ENCODE assay signal across 1 cellular context in the genomic region with DNA sequence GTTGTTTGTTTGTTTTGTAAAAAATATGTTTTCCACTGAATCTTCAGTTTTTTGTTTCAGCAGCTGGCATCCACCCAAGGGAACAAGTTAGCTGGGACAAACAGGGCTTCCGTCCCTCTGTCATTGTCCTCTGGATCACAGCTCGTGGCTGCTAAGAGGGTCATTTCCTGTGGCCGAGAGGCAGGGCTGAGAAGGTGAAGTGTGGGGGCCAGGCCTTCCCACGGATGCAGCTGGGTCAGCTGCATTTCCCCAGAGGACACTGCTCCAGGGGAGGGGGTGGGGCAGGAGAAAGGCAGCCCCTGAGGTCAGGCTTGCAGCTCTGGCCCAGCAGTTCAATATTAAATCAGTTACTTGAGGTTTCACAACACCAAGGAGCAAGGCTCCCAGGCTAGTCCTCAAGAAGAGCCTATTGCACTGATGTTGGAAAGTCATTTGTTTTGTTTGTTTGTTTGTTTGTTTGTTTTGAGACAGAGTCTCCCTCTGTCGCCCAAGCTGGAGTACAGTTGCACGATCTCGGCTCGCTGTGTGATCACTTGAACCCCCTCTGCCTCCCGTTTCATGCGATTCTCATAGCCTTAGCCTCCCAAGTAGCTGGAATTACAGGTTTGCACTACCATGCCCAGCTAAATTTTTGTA.
TF ChIP-seq lines count a peak whose summit lies in the region.

No MANE protein-coding gene starts in this region.

TF ChIP-seq in HepG2, 621 proteins besides CTCF, POLR2A, EP300 and RAD21 (continued from another document and continues in another):
- TF ChIP-seq, protein P1, sequence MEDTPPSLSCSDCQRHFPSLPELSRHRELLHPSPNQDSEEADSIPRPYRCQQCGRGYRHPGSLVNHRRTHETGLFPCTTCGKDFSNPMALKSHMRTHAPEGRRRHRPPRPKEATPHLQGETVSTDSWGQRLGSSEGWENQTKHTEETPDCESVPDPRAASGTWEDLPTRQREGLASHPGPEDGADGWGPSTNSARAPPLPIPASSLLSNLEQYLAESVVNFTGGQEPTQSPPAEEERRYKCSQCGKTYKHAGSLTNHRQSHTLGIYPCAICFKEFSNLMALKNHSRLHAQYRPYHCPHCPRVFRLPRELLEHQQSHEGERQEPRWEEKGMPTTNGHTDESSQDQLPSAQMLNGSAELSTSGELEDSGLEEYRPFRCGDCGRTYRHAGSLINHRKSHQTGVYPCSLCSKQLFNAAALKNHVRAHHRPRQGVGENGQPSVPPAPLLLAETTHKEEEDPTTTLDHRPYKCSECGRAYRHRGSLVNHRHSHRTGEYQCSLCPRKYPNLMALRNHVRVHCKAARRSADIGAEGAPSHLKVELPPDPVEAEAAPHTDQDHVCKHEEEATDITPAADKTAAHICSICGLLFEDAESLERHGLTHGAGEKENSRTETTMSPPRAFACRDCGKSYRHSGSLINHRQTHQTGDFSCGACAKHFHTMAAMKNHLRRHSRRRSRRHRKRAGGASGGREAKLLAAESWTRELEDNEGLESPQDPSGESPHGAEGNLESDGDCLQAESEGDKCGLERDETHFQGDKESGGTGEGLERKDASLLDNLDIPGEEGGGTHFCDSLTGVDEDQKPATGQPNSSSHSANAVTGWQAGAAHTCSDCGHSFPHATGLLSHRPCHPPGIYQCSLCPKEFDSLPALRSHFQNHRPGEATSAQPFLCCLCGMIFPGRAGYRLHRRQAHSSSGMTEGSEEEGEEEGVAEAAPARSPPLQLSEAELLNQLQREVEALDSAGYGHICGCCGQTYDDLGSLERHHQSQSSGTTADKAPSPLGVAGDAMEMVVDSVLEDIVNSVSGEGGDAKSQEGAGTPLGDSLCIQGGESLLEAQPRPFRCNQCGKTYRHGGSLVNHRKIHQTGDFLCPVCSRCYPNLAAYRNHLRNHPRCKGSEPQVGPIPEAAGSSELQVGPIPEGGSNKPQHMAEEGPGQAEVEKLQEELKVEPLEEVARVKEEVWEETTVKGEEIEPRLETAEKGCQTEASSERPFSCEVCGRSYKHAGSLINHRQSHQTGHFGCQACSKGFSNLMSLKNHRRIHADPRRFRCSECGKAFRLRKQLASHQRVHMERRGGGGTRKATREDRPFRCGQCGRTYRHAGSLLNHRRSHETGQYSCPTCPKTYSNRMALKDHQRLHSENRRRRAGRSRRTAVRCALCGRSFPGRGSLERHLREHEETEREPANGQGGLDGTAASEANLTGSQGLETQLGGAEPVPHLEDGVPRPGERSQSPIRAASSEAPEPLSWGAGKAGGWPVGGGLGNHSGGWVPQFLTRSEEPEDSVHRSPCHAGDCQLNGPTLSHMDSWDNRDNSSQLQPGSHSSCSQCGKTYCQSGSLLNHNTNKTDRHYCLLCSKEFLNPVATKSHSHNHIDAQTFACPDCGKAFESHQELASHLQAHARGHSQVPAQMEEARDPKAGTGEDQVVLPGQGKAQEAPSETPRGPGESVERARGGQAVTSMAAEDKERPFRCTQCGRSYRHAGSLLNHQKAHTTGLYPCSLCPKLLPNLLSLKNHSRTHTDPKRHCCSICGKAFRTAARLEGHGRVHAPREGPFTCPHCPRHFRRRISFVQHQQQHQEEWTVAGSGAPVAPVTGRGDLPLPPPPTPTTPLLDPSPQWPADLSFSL (CRISPR knock-in tag; IDR thresholded peaks at IDR 0.05), result no peak
- TF ChIP-seq ZNF484 (CRISPR knock-in tag; IDR thresholded peaks at IDR 0.05; ENCODE audit: borderline replicate concordance, low read depth), result no peak
- peak; percentile 8; the same call in 1 of the 2 replicates for TF ChIP-seq MAZ (IDR thresholded peaks at IDR 0.05; ENCODE audit: borderline replicate concordance, low read depth, low read length)
- TF ChIP-seq MAZ (CRISPR knock-in tag; IDR thresholded peaks at IDR 0.05; ENCODE audit: low read depth), result 0 out of 2 replicates have a peak, but pooled peaks have one; percentile 11
- TF ChIP-seq CBFB (CRISPR knock-in tag; IDR thresholded peaks at IDR 0.05), result no peak
- TF ChIP-seq KLF16 (CRISPR knock-in tag; IDR thresholded peaks at IDR 0.05), result peak in 1 of 2 experiments; percentile 31; a peak in 1 of 4 replicates
- TF ChIP-seq, protein P2, sequence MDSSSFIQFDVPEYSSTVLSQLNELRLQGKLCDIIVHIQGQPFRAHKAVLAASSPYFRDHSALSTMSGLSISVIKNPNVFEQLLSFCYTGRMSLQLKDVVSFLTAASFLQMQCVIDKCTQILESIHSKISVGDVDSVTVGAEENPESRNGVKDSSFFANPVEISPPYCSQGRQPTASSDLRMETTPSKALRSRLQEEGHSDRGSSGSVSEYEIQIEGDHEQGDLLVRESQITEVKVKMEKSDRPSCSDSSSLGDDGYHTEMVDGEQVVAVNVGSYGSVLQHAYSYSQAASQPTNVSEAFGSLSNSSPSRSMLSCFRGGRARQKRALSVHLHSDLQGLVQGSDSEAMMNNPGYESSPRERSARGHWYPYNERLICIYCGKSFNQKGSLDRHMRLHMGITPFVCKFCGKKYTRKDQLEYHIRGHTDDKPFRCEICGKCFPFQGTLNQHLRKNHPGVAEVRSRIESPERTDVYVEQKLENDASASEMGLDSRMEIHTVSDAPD (CRISPR knock-in tag; IDR thresholded peaks at IDR 0.05), result no peak
- no peak for TF ChIP-seq ZNF496 (CRISPR knock-in tag; IDR thresholded peaks at IDR 0.05; ENCODE audit: insufficient replicate concordance)
- TF ChIP-seq REL (CRISPR knock-in tag; conservative IDR thresholded peaks at IDR 0.05), result no peak
- TF ChIP-seq, protein P3, sequence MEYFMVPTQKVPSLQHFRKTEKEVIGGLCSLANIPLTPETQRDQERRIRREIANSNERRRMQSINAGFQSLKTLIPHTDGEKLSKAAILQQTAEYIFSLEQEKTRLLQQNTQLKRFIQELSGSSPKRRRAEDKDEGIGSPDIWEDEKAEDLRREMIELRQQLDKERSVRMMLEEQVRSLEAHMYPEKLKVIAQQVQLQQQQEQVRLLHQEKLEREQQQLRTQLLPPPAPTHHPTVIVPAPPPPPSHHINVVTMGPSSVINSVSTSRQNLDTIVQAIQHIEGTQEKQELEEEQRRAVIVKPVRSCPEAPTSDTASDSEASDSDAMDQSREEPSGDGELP (IDR thresholded peaks at IDR 0.05; ENCODE audit: borderline replicate concordance, low read depth), result peak; percentile 69; the same call in 1 of the 2 replicates
- TF ChIP-seq THYN1 (CRISPR knock-in tag; IDR thresholded peaks at IDR 0.05; ENCODE audit: borderline replicate concordance, low read depth), result no peak
- no peak for TF ChIP-seq LCORL (IDR thresholded peaks at IDR 0.05)
- TF ChIP-seq LCORL (CRISPR knock-in tag; IDR thresholded peaks at IDR 0.05), result peak; percentile 65; the same call in 1 of the 2 replicates
- peak; percentile 39; the same call in 1 of the 2 replicates for TF ChIP-seq FOXA3 (CRISPR knock-in tag; IDR thresholded peaks at IDR 0.05)
- no peak for TF ChIP-seq ZFP90 (CRISPR knock-in tag; IDR thresholded peaks at IDR 0.05; ENCODE audit: borderline replicate concordance)
- TF ChIP-seq FLYWCH1 (CRISPR knock-in tag; IDR thresholded peaks at IDR 0.05), result no peak
- TF ChIP-seq ZNF317 (CRISPR knock-in tag; IDR thresholded peaks at IDR 0.05), result no peak
- TF ChIP-seq ZNF570 (CRISPR knock-in tag; IDR thresholded peaks at IDR 0.05; ENCODE audit: borderline replicate concordance), result no peak
- no peak for TF ChIP-seq ZNF629 (CRISPR knock-in tag; conservative IDR thresholded peaks at IDR 0.05)
- TF ChIP-seq TEAD3 (CRISPR knock-in tag; optimal IDR thresholded peaks at IDR 0.05; ENCODE audit: borderline replicate concordance), result peak; percentile 24
- TF ChIP-seq ZNF547 (CRISPR knock-in tag; IDR thresholded peaks at IDR 0.05), result no peak
- no peak for TF ChIP-seq ZNF598 (CRISPR knock-in tag; IDR thresholded peaks at IDR 0.05; ENCODE audit: borderline replicate concordance)
- peak; percentile 39; the same call in 1 of the 2 replicates for TF ChIP-seq YEATS2 (CRISPR knock-in tag; IDR thresholded peaks at IDR 0.05; ENCODE audit: borderline replicate concordance)
- no peak for TF ChIP-seq CENPT (CRISPR knock-in tag; IDR thresholded peaks at IDR 0.05; ENCODE audit: low read depth)
- 0 out of 2 replicates have a peak, but pooled peaks have one; percentile 27 for TF ChIP-seq ZSCAN29 (CRISPR knock-in tag; conservative IDR thresholded peaks at IDR 0.05)
- TF ChIP-seq SIX4 (CRISPR knock-in tag; IDR thresholded peaks at IDR 0.05), result no peak
- no peak for TF ChIP-seq ZNF614 (CRISPR knock-in tag; IDR thresholded peaks at IDR 0.05; ENCODE audit: borderline replicate concordance)
- TF ChIP-seq RARA (CRISPR knock-in tag; IDR thresholded peaks at IDR 0.05), result peak; percentile 9; the same call in 1 of the 2 replicates
- no peak for TF ChIP-seq ATF7 (IDR thresholded peaks at IDR 0.05)
- TF ChIP-seq ATF7 (CRISPR knock-in tag; IDR thresholded peaks at IDR 0.05), result no peak
- TF ChIP-seq, protein P4, sequence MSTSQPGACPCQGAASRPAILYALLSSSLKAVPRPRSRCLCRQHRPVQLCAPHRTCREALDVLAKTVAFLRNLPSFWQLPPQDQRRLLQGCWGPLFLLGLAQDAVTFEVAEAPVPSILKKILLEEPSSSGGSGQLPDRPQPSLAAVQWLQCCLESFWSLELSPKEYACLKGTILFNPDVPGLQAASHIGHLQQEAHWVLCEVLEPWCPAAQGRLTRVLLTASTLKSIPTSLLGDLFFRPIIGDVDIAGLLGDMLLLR (CRISPR knock-in tag; IDR thresholded peaks at IDR 0.05), result no peak
- TF ChIP-seq, protein P5, sequence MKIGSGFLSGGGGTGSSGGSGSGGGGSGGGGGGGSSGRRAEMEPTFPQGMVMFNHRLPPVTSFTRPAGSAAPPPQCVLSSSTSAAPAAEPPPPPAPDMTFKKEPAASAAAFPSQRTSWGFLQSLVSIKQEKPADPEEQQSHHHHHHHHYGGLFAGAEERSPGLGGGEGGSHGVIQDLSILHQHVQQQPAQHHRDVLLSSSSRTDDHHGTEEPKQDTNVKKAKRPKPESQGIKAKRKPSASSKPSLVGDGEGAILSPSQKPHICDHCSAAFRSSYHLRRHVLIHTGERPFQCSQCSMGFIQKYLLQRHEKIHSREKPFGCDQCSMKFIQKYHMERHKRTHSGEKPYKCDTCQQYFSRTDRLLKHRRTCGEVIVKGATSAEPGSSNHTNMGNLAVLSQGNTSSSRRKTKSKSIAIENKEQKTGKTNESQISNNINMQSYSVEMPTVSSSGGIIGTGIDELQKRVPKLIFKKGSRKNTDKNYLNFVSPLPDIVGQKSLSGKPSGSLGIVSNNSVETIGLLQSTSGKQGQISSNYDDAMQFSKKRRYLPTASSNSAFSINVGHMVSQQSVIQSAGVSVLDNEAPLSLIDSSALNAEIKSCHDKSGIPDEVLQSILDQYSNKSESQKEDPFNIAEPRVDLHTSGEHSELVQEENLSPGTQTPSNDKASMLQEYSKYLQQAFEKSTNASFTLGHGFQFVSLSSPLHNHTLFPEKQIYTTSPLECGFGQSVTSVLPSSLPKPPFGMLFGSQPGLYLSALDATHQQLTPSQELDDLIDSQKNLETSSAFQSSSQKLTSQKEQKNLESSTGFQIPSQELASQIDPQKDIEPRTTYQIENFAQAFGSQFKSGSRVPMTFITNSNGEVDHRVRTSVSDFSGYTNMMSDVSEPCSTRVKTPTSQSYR (CRISPR knock-in tag; IDR thresholded peaks at IDR 0.05; ENCODE audit: borderline replicate concordance), result peak; percentile 74; the same call in 1 of the 2 replicates
- TF ChIP-seq KLF15 (CRISPR knock-in tag; IDR thresholded peaks at IDR 0.05; ENCODE audit: borderline replicate concordance), result no peak
- no peak for TF ChIP-seq ZNF333 (CRISPR knock-in tag; IDR thresholded peaks at IDR 0.05; ENCODE audit: borderline replicate concordance)
- no peak for TF ChIP-seq NFE2L2 (IDR thresholded peaks at IDR 0.05; ENCODE audit: low read length)
- no peak for TF ChIP-seq KAT7 (CRISPR knock-in tag; IDR thresholded peaks at IDR 0.05; ENCODE audit: borderline replicate concordance)
- no peak for TF ChIP-seq HNRNPLL (IDR thresholded peaks at IDR 0.05; ENCODE audit: low read depth, low read length, poor library complexity, severe bottlenecking)
- no peak for TF ChIP-seq ZNF616 (CRISPR knock-in tag; IDR thresholded peaks at IDR 0.05; ENCODE audit: low read depth)
- TF ChIP-seq, protein P6, sequence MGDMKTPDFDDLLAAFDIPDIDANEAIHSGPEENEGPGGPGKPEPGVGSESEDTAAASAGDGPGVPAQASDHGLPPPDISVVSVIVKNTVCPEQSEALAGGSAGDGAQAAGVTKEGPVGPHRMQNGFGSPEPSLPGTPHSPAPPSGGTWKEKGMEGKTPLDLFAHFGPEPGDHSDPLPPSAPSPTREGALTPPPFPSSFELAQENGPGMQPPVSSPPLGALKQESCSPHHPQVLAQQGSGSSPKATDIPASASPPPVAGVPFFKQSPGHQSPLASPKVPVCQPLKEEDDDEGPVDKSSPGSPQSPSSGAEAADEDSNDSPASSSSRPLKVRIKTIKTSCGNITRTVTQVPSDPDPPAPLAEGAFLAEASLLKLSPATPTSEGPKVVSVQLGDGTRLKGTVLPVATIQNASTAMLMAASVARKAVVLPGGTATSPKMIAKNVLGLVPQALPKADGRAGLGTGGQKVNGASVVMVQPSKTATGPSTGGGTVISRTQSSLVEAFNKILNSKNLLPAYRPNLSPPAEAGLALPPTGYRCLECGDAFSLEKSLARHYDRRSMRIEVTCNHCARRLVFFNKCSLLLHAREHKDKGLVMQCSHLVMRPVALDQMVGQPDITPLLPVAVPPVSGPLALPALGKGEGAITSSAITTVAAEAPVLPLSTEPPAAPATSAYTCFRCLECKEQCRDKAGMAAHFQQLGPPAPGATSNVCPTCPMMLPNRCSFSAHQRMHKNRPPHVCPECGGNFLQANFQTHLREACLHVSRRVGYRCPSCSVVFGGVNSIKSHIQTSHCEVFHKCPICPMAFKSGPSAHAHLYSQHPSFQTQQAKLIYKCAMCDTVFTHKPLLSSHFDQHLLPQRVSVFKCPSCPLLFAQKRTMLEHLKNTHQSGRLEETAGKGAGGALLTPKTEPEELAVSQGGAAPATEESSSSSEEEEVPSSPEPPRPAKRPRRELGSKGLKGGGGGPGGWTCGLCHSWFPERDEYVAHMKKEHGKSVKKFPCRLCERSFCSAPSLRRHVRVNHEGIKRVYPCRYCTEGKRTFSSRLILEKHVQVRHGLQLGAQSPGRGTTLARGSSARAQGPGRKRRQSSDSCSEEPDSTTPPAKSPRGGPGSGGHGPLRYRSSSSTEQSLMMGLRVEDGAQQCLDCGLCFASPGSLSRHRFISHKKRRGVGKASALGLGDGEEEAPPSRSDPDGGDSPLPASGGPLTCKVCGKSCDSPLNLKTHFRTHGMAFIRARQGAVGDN (CRISPR knock-in tag; IDR thresholded peaks at IDR 0.05), result peak; percentile 81
- TF ChIP-seq, protein P7, sequence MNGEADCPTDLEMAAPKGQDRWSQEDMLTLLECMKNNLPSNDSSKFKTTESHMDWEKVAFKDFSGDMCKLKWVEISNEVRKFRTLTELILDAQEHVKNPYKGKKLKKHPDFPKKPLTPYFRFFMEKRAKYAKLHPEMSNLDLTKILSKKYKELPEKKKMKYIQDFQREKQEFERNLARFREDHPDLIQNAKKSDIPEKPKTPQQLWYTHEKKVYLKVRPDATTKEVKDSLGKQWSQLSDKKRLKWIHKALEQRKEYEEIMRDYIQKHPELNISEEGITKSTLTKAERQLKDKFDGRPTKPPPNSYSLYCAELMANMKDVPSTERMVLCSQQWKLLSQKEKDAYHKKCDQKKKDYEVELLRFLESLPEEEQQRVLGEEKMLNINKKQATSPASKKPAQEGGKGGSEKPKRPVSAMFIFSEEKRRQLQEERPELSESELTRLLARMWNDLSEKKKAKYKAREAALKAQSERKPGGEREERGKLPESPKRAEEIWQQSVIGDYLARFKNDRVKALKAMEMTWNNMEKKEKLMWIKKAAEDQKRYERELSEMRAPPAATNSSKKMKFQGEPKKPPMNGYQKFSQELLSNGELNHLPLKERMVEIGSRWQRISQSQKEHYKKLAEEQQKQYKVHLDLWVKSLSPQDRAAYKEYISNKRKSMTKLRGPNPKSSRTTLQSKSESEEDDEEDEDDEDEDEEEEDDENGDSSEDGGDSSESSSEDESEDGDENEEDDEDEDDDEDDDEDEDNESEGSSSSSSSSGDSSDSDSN (CRISPR knock-in tag; IDR thresholded peaks at IDR 0.05), result 0 out of 2 replicates have a peak, but pooled peaks have one; percentile 25
- no peak for TF ChIP-seq ZBTB1 (CRISPR knock-in tag; IDR thresholded peaks at IDR 0.05; ENCODE audit: borderline replicate concordance)
- no peak for TF ChIP-seq JDP2 (CRISPR knock-in tag; IDR thresholded peaks at IDR 0.05; ENCODE audit: borderline replicate concordance)
- no peak for TF ChIP-seq GTF2F1 (IDR thresholded peaks at IDR 0.05; ENCODE audit: low read length)
- no peak for TF ChIP-seq ZFP1 (CRISPR knock-in tag; IDR thresholded peaks at IDR 0.05)
